22 cellular contexts compared by ENCODE assay signal in the genomic region with DNA sequence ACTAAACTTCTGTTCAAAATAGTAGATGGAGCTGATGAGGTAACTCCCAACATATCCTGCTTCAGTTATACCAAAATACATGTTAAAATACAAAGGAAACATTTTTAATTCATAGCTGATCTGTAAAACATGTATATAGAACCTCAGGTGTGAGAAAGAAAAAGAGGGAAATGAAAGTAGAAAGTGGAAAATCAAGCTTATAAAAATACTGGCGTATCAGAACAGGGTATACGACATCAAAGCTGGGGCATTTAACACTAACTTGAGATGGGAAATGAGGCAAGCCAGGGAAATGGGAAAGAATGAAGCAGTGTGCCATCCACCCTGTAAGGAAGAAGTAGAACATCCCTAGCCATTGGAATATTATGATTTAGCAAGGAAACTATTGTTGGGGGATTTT.
DNase-seq lines count a peak whose midpoint lies in the region; ATAC-seq and TF ChIP-seq lines count a peak whose summit lies in the region.
"Had no signal": no experiment of that assay in that cellular context is flagged by ENCODE, and none has a peak within 500 bp of the region (broad histone marks: within the 10 kb centered on the region; RNA-seq: fewer than 3 reads in every experiment).

No MANE protein-coding gene starts in this region.

- no peak for TF ChIP-seq CTCF in activated B cell treated with CpG ODN at 0.5 μM for 24 hours (IDR thresholded peaks at IDR 0.05)

- intact Hi-C loops in activated B cell treated with CpG ODN at 0.5 μM for 24 hours (cut with micrococcal nuclease) = no loop called here

- H3K4me3 Mint-ChIP-seq in IgD-negative memory B cell (peak overlapping the region in 3 of 4 donors; percentile 4 to 65 (median 6)), activated B cell treated with CpG ODN at 0.5 μM for 24 hours (peak overlapping the region; percentile 37)
- H3K4me3 Mint-ChIP-seq in stimulated activated memory B cell treated with anti-CD40 and anti-IgM and Interleukin-4, amounts not matched to agents 10 μg/mL and 1 μg/mL and 100 μg/mL, for 72 hours = peak overlapping the region; percentile 57
- H3K4me3 Mint-ChIP-seq in activated T-cell treated with anti-CD3 and anti-CD28 coated beads, Interleukin-2, amount 50 U/mL, for 24 hours = no peak overlapping the region
- H3K4me3 Mint-ChIP-seq: CD8-positive, alpha-beta T cell had no signal

- H3K9me3 Mint-ChIP-seq in IgD-negative memory B cell (peaks cover 2 to 6% (median 3%) of the 10 kb centered on the region in 3 donors), activated B cell treated with CpG ODN at 0.5 μM for 24 hours (no peaks in the 10 kb centered on the region)
- peaks cover 6% of the 10 kb centered on the region for H3K9me3 Mint-ChIP-seq in stimulated activated memory B cell treated with anti-CD40 and anti-IgM and Interleukin-4, amounts not matched to agents 10 μg/mL and 1 μg/mL and 100 μg/mL, for 72 hours
- H3K9me3 Mint-ChIP-seq in activated T-cell treated with anti-CD3 and anti-CD28 coated beads, Interleukin-2, amount 50 U/mL, for 24 hours = no peaks in the 10 kb centered on the region
- H3K9me3 Mint-ChIP-seq: CD8-positive, alpha-beta T cell had no signal

- CTCF ChIA-PET in activated B cell treated with CpG ODN at 0.5 μM for 24 hours (lab: Charles Lee) = no interaction called here

- H3K36me3 Mint-ChIP-seq in IgD-negative memory B cell (no peaks in the 10 kb centered on the region), activated B cell treated with CpG ODN at 0.5 μM for 24 hours (ENCODE audit: low read depth) (no peaks in the 10 kb centered on the region)
- H3K36me3 Mint-ChIP-seq in stimulated activated memory B cell treated with anti-CD40 and anti-IgM and Interleukin-4, amounts not matched to agents 10 μg/mL and 1 μg/mL and 100 μg/mL, for 72 hours = peaks cover 6% of the 10 kb centered on the region
- no peaks in the 10 kb centered on the region for H3K36me3 Mint-ChIP-seq in activated T-cell treated with anti-CD3 and anti-CD28 coated beads, Interleukin-2, amount 50 U/mL, for 24 hours (ENCODE audit: low read depth)
- H3K36me3 Mint-ChIP-seq: CD8-positive, alpha-beta T cell had no signal

- DNase-seq in NOMO-1 treated with DMSO at 0.1 percent for 48 hours (lab: John Stamatoyannopoulos, UW; ENCODE audit: unreplicated experiment) = peak; percentile 1
- no peak for DNase-seq in NOMO-1 treated with dmso at 0.1 percent for 144 hours (lab: John Stamatoyannopoulos, UW; ENCODE audit: unreplicated experiment)
- no peak for DNase-seq in activated B cell treated with CpG ODN at 0.5 μM for 24 hours
- no peak for DNase-seq in activated T-cell treated with anti-CD3 and anti-CD28 coated beads, Interleukin-2, amount 50 U/mL, for 24 hours
- DNase-seq in germinal center (ENCODE audit: low spot score) = no peak
- DNase-seq: ACHN; C1 segment of cervical spinal cord; CD8-positive, alpha-beta T cell; DND-41; KBM-7; NCI-H1105 treated with DMSO at 0.1 percent for 48 hours; NCI-H2081 treated with DMSO at 0.1 percent for 48 hours; NCI-H2171 treated with DMSO at 0.1 percent for 48 hours; NCI-H524 treated with DMSO at 0.1 percent for 48 hours; NCI-H82; PC-9; RPMI8226; SHP77 had no signal

- H3K27ac Mint-ChIP-seq in IgD-negative memory B cell (peak overlapping the region; percentile 11 to 46 (median 18)), activated B cell treated with CpG ODN at 0.5 μM for 24 hours (peak overlapping the region; percentile 87)
- peak overlapping the region; percentile 71 for H3K27ac Mint-ChIP-seq in stimulated activated memory B cell treated with anti-CD40 and anti-IgM and Interleukin-4, amounts not matched to agents 10 μg/mL and 1 μg/mL and 100 μg/mL, for 72 hours
- no peak overlapping the region for H3K27ac Mint-ChIP-seq in activated T-cell treated with anti-CD3 and anti-CD28 coated beads, Interleukin-2, amount 50 U/mL, for 24 hours
- H3K27ac Mint-ChIP-seq: CD8-positive, alpha-beta T cell had no signal

- ATAC-seq in activated B cell treated with CpG ODN at 0.5 μM for 24 hours (ENCODE audit: low read depth) (peak; percentile 55), HG02798 (IDR thresholded peaks at IDR 0.05; ENCODE audit: poor library complexity, unreplicated experiment) (no peak)
- ATAC-seq in stimulated activated memory B cell treated with anti-CD40 and anti-IgM and Interleukin-4, amounts not matched to agents 10 μg/mL and 1 μg/mL and 100 μg/mL, for 72 hours = no peak
- ATAC-seq: CD8-positive, alpha-beta T cell; HepG2 had no signal

- H3K4me1 Mint-ChIP-seq in IgD-negative memory B cell (peaks cover 24 to 44% (median 35%) of the 10 kb centered on the region in 3 donors), activated B cell treated with CpG ODN at 0.5 μM for 24 hours (peaks cover 48% of the 10 kb centered on the region)
- H3K4me1 Mint-ChIP-seq in stimulated activated memory B cell treated with anti-CD40 and anti-IgM and Interleukin-4, amounts not matched to agents 10 μg/mL and 1 μg/mL and 100 μg/mL, for 72 hours = peaks cover 24% of the 10 kb centered on the region
- peaks cover 25% of the 10 kb centered on the region for H3K4me1 Mint-ChIP-seq in activated T-cell treated with anti-CD3 and anti-CD28 coated beads, Interleukin-2, amount 50 U/mL, for 24 hours (ENCODE audit: low read depth)

- POLR2A ChIA-PET in activated B cell treated with CpG ODN at 0.5 μM for 24 hours (lab: Charles Lee) = no interaction called here

- H3K27me3 Mint-ChIP-seq in IgD-negative memory B cell (peaks cover 2% of the 10 kb centered on the region), activated B cell treated with CpG ODN at 0.5 μM for 24 hours (no peaks in the 10 kb centered on the region)
- no peaks in the 10 kb centered on the region for H3K27me3 Mint-ChIP-seq in stimulated activated memory B cell treated with anti-CD40 and anti-IgM and Interleukin-4, amounts not matched to agents 10 μg/mL and 1 μg/mL and 100 μg/mL, for 72 hours
- H3K27me3 Mint-ChIP-seq in activated T-cell treated with anti-CD3 and anti-CD28 coated beads, Interleukin-2, amount 50 U/mL, for 24 hours = peaks cover 4% of the 10 kb centered on the region
